Comparison of ENCODE assay signal across 1 cellular context in the genomic region with DNA sequence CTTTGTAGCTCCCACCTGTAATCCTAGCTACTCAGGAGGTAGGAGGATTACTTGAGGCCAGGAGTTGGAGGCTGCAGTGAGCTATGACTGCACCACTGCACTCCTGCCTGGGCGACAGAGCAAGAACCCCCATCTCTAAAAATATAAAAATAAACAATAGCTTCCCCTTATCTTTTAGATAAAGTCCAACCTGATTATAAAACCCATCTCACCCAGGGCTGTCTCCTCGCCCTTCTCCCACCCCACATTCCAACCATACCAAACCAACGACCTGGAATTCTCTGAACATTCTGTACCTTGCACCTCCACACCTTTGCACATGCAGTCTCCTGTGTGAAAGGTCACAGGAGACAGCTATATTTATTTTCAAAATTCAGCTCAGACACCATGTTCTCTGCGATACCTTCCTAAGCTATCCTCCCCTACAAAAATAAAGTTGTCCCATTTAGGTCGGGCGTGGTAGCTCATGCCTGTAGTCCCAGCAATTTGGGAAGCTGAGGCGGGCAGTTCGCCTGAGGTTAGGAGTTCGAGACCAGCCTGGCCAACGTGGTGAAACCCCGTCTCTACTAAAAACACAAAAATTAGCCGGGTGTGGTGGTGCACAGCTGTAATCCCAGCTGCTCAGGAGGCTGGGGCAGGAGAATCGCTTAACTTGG.
TF ChIP-seq lines count a peak whose summit lies in the region.

No MANE protein-coding gene starts in this region.

TF ChIP-seq in endothelial cell of umbilical vein, 7 proteins besides CTCF, POLR2A, EP300 and RAD21:
- TF ChIP-seq JUN (IDR thresholded peaks at IDR 0.05; ENCODE audit: borderline replicate concordance, insufficient read depth, insufficient read length, low read depth) (no peak), MYC (IDR thresholded peaks at IDR 0.05; ENCODE audit: low read depth, low read length) (no peak), EZH2 (IDR thresholded peaks at IDR 0.05; ENCODE audit: borderline replicate concordance, low read depth, low read length, severe bottlenecking) (no peak), POLR2AphosphoS5 (IDR thresholded peaks at IDR 0.05; ENCODE audit: insufficient read depth, low read depth, low read length) (no peak), GATA2 (IDR thresholded peaks at IDR 0.05; ENCODE audit: insufficient read depth, insufficient read length, low read depth, low read length) (no peak), FOS (IDR thresholded peaks at IDR 0.05; ENCODE audit: borderline replicate concordance, insufficient read depth, low read length) (no peak)
- TF ChIP-seq, protein P1, sequence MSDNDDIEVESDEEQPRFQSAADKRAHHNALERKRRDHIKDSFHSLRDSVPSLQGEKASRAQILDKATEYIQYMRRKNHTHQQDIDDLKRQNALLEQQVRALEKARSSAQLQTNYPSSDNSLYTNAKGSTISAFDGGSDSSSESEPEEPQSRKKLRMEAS (IDR thresholded peaks at IDR 0.05; ENCODE audit: insufficient read depth, insufficient read length) = no peak
